Comparison of ENCODE assay signal across 25 cellular contexts in the genomic region with DNA sequence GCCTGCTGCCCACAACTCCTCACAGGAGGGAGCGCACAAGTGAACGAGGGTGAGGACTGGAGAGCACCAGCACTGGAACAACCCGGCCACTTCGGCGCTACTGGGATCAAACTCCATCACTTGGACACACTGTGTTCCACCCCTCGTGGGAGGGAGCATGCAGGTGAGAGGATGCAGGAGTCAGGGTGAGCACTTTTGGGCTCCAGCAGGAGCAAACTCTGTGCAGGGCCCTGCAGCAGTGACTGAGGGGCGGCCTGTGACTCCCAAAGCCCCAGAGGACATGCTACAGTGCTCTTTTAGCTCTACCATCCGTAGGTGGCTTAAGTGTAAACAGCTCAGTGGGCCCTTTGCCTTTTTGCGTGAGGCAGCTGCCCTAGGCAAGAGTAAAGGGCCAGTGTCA. TPM values are rescaled to one million over a fixed set of nuclear protein-coding genes. Genes with fewer than 3 reads are reported as not detected.
A peak's percentile ranks its signal among the peaks of the same experiment; 100 is the strongest.
DNase-seq lines count a peak whose midpoint lies in the region; ATAC-seq, FAIRE-seq and TF ChIP-seq lines count a peak whose summit lies in the region.
"Had no signal": no experiment of that assay in that cellular context is flagged by ENCODE, and none has a peak within 500 bp of the region (broad histone marks: within the 10 kb centered on the region; RNA-seq: fewer than 3 reads in every experiment).

No MANE protein-coding gene starts in this region.

- H3K9me3 Mint-ChIP-seq in GM23338 (no peaks in the 10 kb centered on the region; the same call in 2 of the 3 replicates), nephron progenitor cell (no peaks in the 10 kb centered on the region)
- H3K9me3 Mint-ChIP-seq: CD4-positive, alpha-beta memory T cell had no signal

- no peak for TF ChIP-seq POLR2A in vagina (IDR thresholded peaks at IDR 0.05)

- H3K27ac ChIP-seq in GM23338 (ENCODE audit: low read depth) = no peak overlapping the region
- no peak overlapping the region for H3K27ac ChIP-seq in vagina
- H3K27ac ChIP-seq: A549; BLaER1 treated with 17β-estradiol and CSF1 and Interleukin-3, amounts not matched to agents 10 nM and 100 nM; GM23248 had no signal

- H3K4me3 ChIP-seq in GM23338 (no peak overlapping the region), vagina (no peak overlapping the region)
- H3K4me3 ChIP-seq: A549; BLaER1 treated with 17β-estradiol and CSF1 and Interleukin-3, amounts not matched to agents 10 nM and 100 nM; GM23248 had no signal

- no peak overlapping the region for H3K4me3 Mint-ChIP-seq in GM23338
- no peak overlapping the region for H3K4me3 Mint-ChIP-seq in nephron progenitor cell
- H3K4me3 Mint-ChIP-seq: CD14-positive monocyte; CD4-positive, alpha-beta memory T cell had no signal

- DNase-seq in GM23338 (ENCODE audit: low spot score) (no peak), NCI-H774 (lab: John Stamatoyannopoulos, UW) (peak; percentile 57), nephron progenitor cell (peak; percentile 3), urothelium cell line (ENCODE audit: low spot score) (no peak), vagina (ENCODE audit: extremely low spot score in 2 of 2) (no peak)
- DNase-seq: 8988T; ACHN; AML-193; BE2C; Calu3; CD4-positive, alpha-beta memory T cell; COR-L47; DMS53; DMS79 treated with DMSO at 0.1 percent for 48 hours; GF-D8; GM23248; HCEC 1CT had no signal

- TF ChIP-seq CTCF in GM23338 (conservative IDR thresholded peaks at IDR 0.05; ENCODE audit: low read depth in 2 of 2) (no peak), nephron progenitor cell (IDR thresholded peaks at IDR 0.05) (no peak), vagina (IDR thresholded peaks at IDR 0.05) (no peak)

- H3K36me3 Mint-ChIP-seq in GM23338 (ENCODE audit: low read depth) (peaks cover 4% of the 10 kb centered on the region; the same call in 2 of the 3 replicates), nephron progenitor cell (ENCODE audit: low read depth) (peaks cover 7% of the 10 kb centered on the region)
- H3K36me3 Mint-ChIP-seq: CD14-positive monocyte had no signal

- H3K27me3 ChIP-seq in GM23338 (ENCODE audit: insufficient read depth) (no peaks in the 10 kb centered on the region), vagina (no peaks in the 10 kb centered on the region)
- H3K27me3 ChIP-seq: BLaER1 treated with 17β-estradiol and CSF1 and Interleukin-3, amounts not matched to agents 10 nM and 100 nM had no signal

- no peak for FAIRE-seq in urothelium cell line (lab: Jason Lieb, UNC)
- FAIRE-seq: A549, GM12891, GM18507, GM19239, H54 had no signal

- H3K36me3 ChIP-seq in GM23338 (ENCODE audit: insufficient read depth) = no peaks in the 10 kb centered on the region
- no peaks in the 10 kb centered on the region for H3K36me3 ChIP-seq in vagina
- H3K36me3 ChIP-seq: BE2C had no signal

- no peaks in the 10 kb centered on the region for H3K79me2 ChIP-seq in GM23338 (replicated peaks; ENCODE audit: insufficient read depth)

- peaks cover 2% of the 10 kb centered on the region for H3K27me3 Mint-ChIP-seq in GM23338 (ENCODE audit: insufficient read depth, low read depth, poor library complexity)
- peaks cover 3% of the 10 kb centered on the region for H3K27me3 Mint-ChIP-seq in nephron progenitor cell (ENCODE audit: low read depth, poor library complexity)

- no peak overlapping the region for H3K27ac Mint-ChIP-seq in GM23338
- H3K27ac Mint-ChIP-seq in nephron progenitor cell = peak overlapping the region; percentile 35
- H3K27ac Mint-ChIP-seq: CD14-positive monocyte had no signal

- intact Hi-C loops in vagina (cut with DNase I) = no loop called here

- ATAC-seq in GM23338 (no peak), HG02973 (IDR thresholded peaks at IDR 0.05; ENCODE audit: unreplicated experiment) (no peak)
- ATAC-seq: A549 had no signal

- peak overlapping the region; percentile 72 for H2AFZ ChIP-seq in GM23338
- H2AFZ ChIP-seq: GM23248 had no signal

- H4K20me1 ChIP-seq in GM23338 (replicated peaks; ENCODE audit: insufficient read depth) = no peaks in the 10 kb centered on the region
- H4K20me1 ChIP-seq: BLaER1 treated with 17β-estradiol and CSF1 and Interleukin-3, amounts not matched to agents 10 nM and 100 nM had no signal

- H3K9me3 ChIP-seq in vagina = no peaks in the 10 kb centered on the region
- H3K9me3 ChIP-seq: A549, BE2C had no signal

- no peak overlapping the region for H3K4me2 ChIP-seq in GM23338
- H3K4me2 ChIP-seq: A549; BLaER1 treated with 17β-estradiol and CSF1 and Interleukin-3, amounts not matched to agents 10 nM and 100 nM had no signal

- no peaks in the 10 kb centered on the region for H3K9me2 ChIP-seq in GM23338 (ENCODE audit: insufficient read depth)

- no peaks in the 10 kb centered on the region; the same call in 1 of the 2 replicates for H3F3A ChIP-seq in GM23338 (replicated peaks; ENCODE audit: low read depth)

- H3K4me1 ChIP-seq in GM23338 (ENCODE audit: insufficient read depth) (peaks cover 10% of the 10 kb centered on the region), vagina (no peaks in the 10 kb centered on the region)
- H3K4me1 ChIP-seq: BE2C had no signal

- peaks cover 12% of the 10 kb centered on the region for H3K4me1 Mint-ChIP-seq in GM23338
- H3K4me1 Mint-ChIP-seq in nephron progenitor cell = peaks cover 36% of the 10 kb centered on the region

TF ChIP-seq in GM23338, 12 proteins besides CTCF, POLR2A, EP300 and RAD21 (continues in another document):
- no peak for TF ChIP-seq ZNF462 (CRISPR knock-in tag; IDR thresholded peaks at IDR 0.05)
- no peak for TF ChIP-seq POLR2AphosphoS5 (IDR thresholded peaks at IDR 0.05; ENCODE audit: low read depth)

RNA-seq across cellular contexts. Expression of gene MOCS2, which starts 4.4 kb away (rescaled TPM):
- total RNA-seq in GM23338 (2014; rRNA removed; shearing (Covaris generic)) = 18.3 and 19.1 TPM in 2 replicates
- polyA plus RNA-seq in GM23338 (2016; fragmentation: Nextera tagmentation; extraction: Ambion mirVana) = 35.8 and 41.8 TPM in 2 replicates
- 33.1 TPM for total RNA-seq in vagina

Comparison
In these comparisons a context has a peak if more than half of its experiments do, and no peak if none do; other contexts are left out.
1. DNase-seq: peak in NCI-H774 (single experiment) and nephron progenitor cell (single experiment); none in GM23338 (single experiment), urothelium cell line (single experiment) and vagina (0 of 2).